Comparison of ENCODE assay signal across 1 cellular context in genomic region chr3:141391298-141392017, GRCh38.
TF ChIP-seq lines count a peak whose summit lies in the region.

No MANE protein-coding gene starts in this region.

TF ChIP-seq in K562, 482 proteins besides CTCF, POLR2A, EP300 and RAD21 (continued from another document):
- no peak for TF ChIP-seq REST (CRISPR knock-in tag; IDR thresholded peaks at IDR 0.05; ENCODE audit: low read depth)
- no peak for TF ChIP-seq NRF1 (conservative IDR thresholded peaks at IDR 0.05 in 1 of 2, IDR thresholded peaks at IDR 0.05 in 1 of 2)
- TF ChIP-seq ILK (tag; IDR thresholded peaks at IDR 0.05; ENCODE audit: borderline replicate concordance, low read depth): no peak
- TF ChIP-seq, protein P1, sequence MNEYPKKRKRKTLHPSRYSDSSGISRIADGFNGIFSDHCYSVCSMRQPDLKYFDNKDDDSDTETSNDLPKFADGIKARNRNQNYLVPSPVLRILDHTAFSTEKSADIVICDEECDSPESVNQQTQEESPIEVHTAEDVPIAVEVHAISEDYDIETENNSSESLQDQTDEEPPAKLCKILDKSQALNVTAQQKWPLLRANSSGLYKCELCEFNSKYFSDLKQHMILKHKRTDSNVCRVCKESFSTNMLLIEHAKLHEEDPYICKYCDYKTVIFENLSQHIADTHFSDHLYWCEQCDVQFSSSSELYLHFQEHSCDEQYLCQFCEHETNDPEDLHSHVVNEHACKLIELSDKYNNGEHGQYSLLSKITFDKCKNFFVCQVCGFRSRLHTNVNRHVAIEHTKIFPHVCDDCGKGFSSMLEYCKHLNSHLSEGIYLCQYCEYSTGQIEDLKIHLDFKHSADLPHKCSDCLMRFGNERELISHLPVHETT (CRISPR knock-in tag; conservative IDR thresholded peaks at IDR 0.05 in 1 of 2, IDR thresholded peaks at IDR 0.05 in 1 of 2): no peak
- TF ChIP-seq NFXL1 (CRISPR knock-in tag; IDR thresholded peaks at IDR 0.05): no peak
- TF ChIP-seq, protein P2, sequence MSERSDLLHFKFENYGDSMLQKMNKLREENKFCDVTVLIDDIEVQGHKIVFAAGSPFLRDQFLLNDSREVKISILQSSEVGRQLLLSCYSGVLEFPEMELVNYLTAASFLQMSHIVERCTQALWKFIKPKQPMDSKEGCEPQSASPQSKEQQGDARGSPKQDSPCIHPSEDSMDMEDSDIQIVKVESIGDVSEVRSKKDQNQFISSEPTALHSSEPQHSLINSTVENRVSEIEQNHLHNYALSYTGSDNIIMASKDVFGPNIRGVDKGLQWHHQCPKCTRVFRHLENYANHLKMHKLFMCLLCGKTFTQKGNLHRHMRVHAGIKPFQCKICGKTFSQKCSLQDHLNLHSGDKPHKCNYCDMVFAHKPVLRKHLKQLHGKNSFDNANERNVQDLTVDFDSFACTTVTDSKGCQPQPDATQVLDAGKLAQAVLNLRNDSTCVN (CRISPR knock-in tag; IDR thresholded peaks at IDR 0.05): no peak
TF ChIP-seq in K562: peak in this region for 3.
